ENCODE assay signal across 22 cellular contexts in genomic region chr19:55264531-55264930, GRCh38. TPM values are rescaled to one million over a fixed set of nuclear protein-coding genes. Genes with fewer than 3 reads are reported as not detected.
DNase-seq lines count a peak whose midpoint lies in the region; ATAC-seq, FAIRE-seq and TF ChIP-seq lines count a peak whose summit lies in the region.
"Had no signal": no experiment of that assay in that cellular context is flagged by ENCODE, and none has a peak within 500 bp of the region (broad histone marks: within the 10 kb centered on the region; RNA-seq: fewer than 3 reads in every experiment).

No MANE protein-coding gene starts in this region.

- no peaks in the 10 kb centered on the region for H4K20me1 ChIP-seq in IMR-90 (ENCODE audit: insufficient read depth, low read length)
- H4K20me1 ChIP-seq in H1 (replicated peaks in 1 of 2; ENCODE audit: control insufficient read depth in 1 of 2, insufficient read depth in 2 of 2, low read length in 2 of 2) = peaks cover 0 to 4% of the 10 kb centered on the region in 2 experiments

- intact Hi-C loops in IMR-90 (cut with micrococcal nuclease) = no loop called here
- intact Hi-C loops in transverse colon (cut with DNase I; ENCODE audit: low total_unique reads) = no loop called here

- H3K4me1 ChIP-seq in IMR-90 (ENCODE audit: control insufficient read depth, insufficient read depth, low read length) (peaks cover 2% of the 10 kb centered on the region; the same call in 1 of the 2 replicates), H1 (replicated peaks in 1 of 4; ENCODE audit: control insufficient read depth in 3 of 4, insufficient read depth in 4 of 4, low read length in 3 of 4) (peaks cover 0 to 3% (median 2%) of the 10 kb centered on the region in 4 experiments; a peak in 2 of 7 replicates), transverse colon (peaks cover 6 to 7% (median 6%) of the 10 kb centered on the region in 4 donors)
- H3K4me1 ChIP-seq: BE2C had no signal

- TF ChIP-seq EP300 in H1 (IDR thresholded peaks at IDR 0.05; ENCODE audit: borderline replicate concordance in 1 of 2, low read depth in 2 of 2, low read length in 2 of 2) (no peak), transverse colon (IDR thresholded peaks at IDR 0.05; ENCODE audit: low read depth) (no peak)

- TF ChIP-seq RAD21 in IMR-90 (IDR thresholded peaks at IDR 0.05; ENCODE audit: low read length) = no peak
- TF ChIP-seq RAD21 in H1 (IDR thresholded peaks at IDR 0.05 in 1 of 2, conservative IDR thresholded peaks at IDR 0.05 in 1 of 2; ENCODE audit: low read depth in 2 of 2, low read length in 2 of 2) = no peak

- H3K79me1 ChIP-seq in IMR-90 (ENCODE audit: low read depth in 1 of 2, low read length in 2 of 2) = peaks cover 0 to 16% of the 10 kb centered on the region in 2 experiments; a peak in 3 of 4 replicates
- H3K79me1 ChIP-seq in H1 (ENCODE audit: low read depth, low read length) = no peaks in the 10 kb centered on the region

- dilution Hi-C loops in IMR-90 (cut with HindIII; ENCODE audit: low sequenced_read_pairs, unreplicated experiment) = no loop called here

- no peak overlapping the region for H3K9ac ChIP-seq in IMR-90 (ENCODE audit: low read depth, low read length)
- no peak overlapping the region for H3K9ac ChIP-seq in H1 (replicated peaks in 1 of 4; ENCODE audit: extremely low read depth in 1 of 4, low read depth in 3 of 4, low read length in 3 of 4)
- H3K9ac ChIP-seq: BLaER1 treated with 17β-estradiol and CSF1 and Interleukin-3, amounts not matched to agents 10 nM and 100 nM had no signal

- H3K27ac ChIP-seq in IMR-90 (ENCODE audit: insufficient read depth, low read length) (no peak overlapping the region), H1 (ENCODE audit: low read depth, low read length) (no peak overlapping the region), transverse colon (no peak overlapping the region)
- H3K27ac ChIP-seq: BLaER1 treated with 17β-estradiol and CSF1 and Interleukin-3, amounts not matched to agents 10 nM and 100 nM had no signal

- H3K4me2 ChIP-seq in IMR-90 (ENCODE audit: low read depth, low read length) = no peak overlapping the region
- no peak overlapping the region for H3K4me2 ChIP-seq in H1 (ENCODE audit: insufficient read depth in 1 of 2, low read depth in 2 of 2, low read length in 2 of 2)
- H3K4me2 ChIP-seq: BLaER1 treated with 17β-estradiol and CSF1 and Interleukin-3, amounts not matched to agents 10 nM and 100 nM; GM23338 had no signal

- H2BK20ac ChIP-seq in IMR-90 (ENCODE audit: low read depth, low read length) = no peak overlapping the region
- 0 out of 2 replicates have a peak overlapping the region, but pooled peaks have one; percentile 48 for H2BK20ac ChIP-seq in H1 (ENCODE audit: low read length)

- in situ Hi-C loops in IMR-90 (cut with MboI; ENCODE audit: low sequenced_read_pairs) (no loop called here), transverse colon (cut with MboI; ENCODE audit: low pct_ligation_motif_present in 1 of 4, low pct_unique_long_range_greater_than_20kb in 1 of 4, low sequenced_read_pairs in 3 of 4) (no loop called here)

- TF ChIP-seq CTCF in IMR-90 (conservative IDR thresholded peaks at IDR 0.05; ENCODE audit: low read depth, low read length) (no peak), H1 (IDR thresholded peaks at IDR 0.05; ENCODE audit: control extremely low read depth in 1 of 3, insufficient read depth in 1 of 3, low read depth in 1 of 3, low read length in 3 of 3) (no peak), transverse colon (IDR thresholded peaks at IDR 0.05) (no peak)

- H3K36me3 ChIP-seq in IMR-90 (ENCODE audit: control insufficient read depth, insufficient read depth, low read length) (peaks cover 1% of the 10 kb centered on the region; the same call in 1 of the 2 replicates), H1 (ENCODE audit: control insufficient read depth in 2 of 4, insufficient read depth in 4 of 4, low read length in 3 of 4) (no peaks in the 10 kb centered on the region), transverse colon (no peaks in the 10 kb centered on the region)
- H3K36me3 ChIP-seq: BE2C, HAP-1 had no signal

- no peak overlapping the region for H3K56ac ChIP-seq in IMR-90 (ENCODE audit: extremely low read depth, insufficient read depth, low read length)
- no peak overlapping the region for H3K56ac ChIP-seq in H1 (replicated peaks; ENCODE audit: insufficient read length, low read depth, low read length)

- H4K5ac ChIP-seq in IMR-90 (ENCODE audit: low read depth, low read length) (no peak overlapping the region), H1 (ENCODE audit: insufficient read length, low read depth, low read length) (no peak overlapping the region)

- BruUV-seq in IMR-90 (replicated peaks; lab: Mats Ljungman, UMichigan) = no TSS peak

- H3K4ac ChIP-seq in IMR-90 (ENCODE audit: low read depth, low read length) = no peak overlapping the region
- no peak overlapping the region for H3K4ac ChIP-seq in H1 (replicated peaks; ENCODE audit: insufficient read length, low read depth, low read length)

- DNase-seq in IMR-90 (no peak), H1 (ENCODE audit: low read depth in 1 of 2, low spot score in 2 of 2) (no peak), transverse colon (no peak), KG1 (lab: John Stamatoyannopoulos, UW) (no peak)
- DNase-seq: BE2C; CD4-positive, alpha-beta T cell; CD8-positive, alpha-beta memory T cell; DMS 273 treated with DMSO at 0.1 percent for 48 hours; DMS79; EL; GDM1; HFFc6 had no signal

- H3K27me3 ChIP-seq in IMR-90 (ENCODE audit: control insufficient read depth, insufficient read depth, low read length) = no peaks in the 10 kb centered on the region
- H3K27me3 ChIP-seq in H1 (replicated peaks in 1 of 4; ENCODE audit: control insufficient read depth in 3 of 4, extremely low read depth in 1 of 4, insufficient read depth in 3 of 4, low read length in 3 of 4) = no peaks in the 10 kb centered on the region
- no peaks in the 10 kb centered on the region for H3K27me3 ChIP-seq in transverse colon
- H3K27me3 ChIP-seq: BE2C; BLaER1 treated with 17β-estradiol and CSF1 and Interleukin-3, amounts not matched to agents 10 nM and 100 nM had no signal

- H3K9me3 ChIP-seq in IMR-90 (ENCODE audit: control insufficient read depth, insufficient read depth, low read length) (no peaks in the 10 kb centered on the region), H1 (ENCODE audit: insufficient read depth in 2 of 2, low read depth in 1 of 2, low read length in 1 of 2) (peaks cover 0 to 3% of the 10 kb centered on the region in 2 experiments; a peak in 3 of 4 replicates), transverse colon (no peaks in the 10 kb centered on the region)
- H3K9me3 ChIP-seq: BE2C, HAP-1 had no signal

- peaks cover 4% of the 10 kb centered on the region; the same call in 1 of the 2 replicates for H3K9me1 ChIP-seq in IMR-90 (ENCODE audit: insufficient read depth, low read length)

- H3K18ac ChIP-seq in IMR-90 (ENCODE audit: low read depth, low read length) (no peak overlapping the region), H1 (ENCODE audit: extremely low read depth, low read length) (no peak overlapping the region)

- H2AFZ ChIP-seq in IMR-90 (replicated peaks; ENCODE audit: low read length, poor library complexity) = no peak overlapping the region
- H2AFZ ChIP-seq in H1 (ENCODE audit: low read length) = no peak overlapping the region
- H2AFZ ChIP-seq: GM23338 had no signal

- H3K23ac ChIP-seq in IMR-90 (ENCODE audit: low read depth, low read length) (no peak overlapping the region), H1 (ENCODE audit: insufficient read length) (no peak overlapping the region)

- H2BK12ac ChIP-seq in H1 (ENCODE audit: low read depth, low read length) = no peak overlapping the region

- H2BK120ac ChIP-seq in IMR-90 (ENCODE audit: low read depth, low read length) = no peak overlapping the region
- no peak overlapping the region for H2BK120ac ChIP-seq in H1 (replicated peaks; ENCODE audit: low read depth, low read length)

- H3K14ac ChIP-seq in IMR-90 (replicated peaks; ENCODE audit: low read depth, low read length) = no peak overlapping the region
- H3K14ac ChIP-seq in H1 (ENCODE audit: insufficient read length) = no peak overlapping the region

- H2BK15ac ChIP-seq in IMR-90 (ENCODE audit: low read depth, low read length) (no peak overlapping the region), H1 (ENCODE audit: low read length) (no peak overlapping the region)

- POLR2A ChIA-PET in IMR-90 (lab: Charles Lee; ENCODE audit: unreplicated experiment) (no interaction called here), H1 (lab: Charles Lee; ENCODE audit: partially characterized antibody) (interaction anchor here (1.7 kb wide), 1 partner anchor 143 kb away, joined by 5 read pairs; the partner anchor contains the start of gene UBE2S)

- FAIRE-seq in A204.1 (lab: Jason Lieb, UNC) (peak; percentile 27), H1 (lab: Jason Lieb, UNC) (no peak)
- FAIRE-seq: D721Med, GM12878, GM19239, H54 had no signal

- TF ChIP-seq POLR2A in IMR-90 (IDR thresholded peaks at IDR 0.05; ENCODE audit: low read depth, low read length) (no peak), H1 (IDR thresholded peaks at IDR 0.05; ENCODE audit: control extremely low read depth in 1 of 2, low read depth in 2 of 2, low read length in 2 of 2) (no peak), transverse colon (IDR thresholded peaks at IDR 0.05) (no peak)

- H3K23me2 ChIP-seq in H1 (ENCODE audit: low read depth, low read length) = peaks cover 9% of the 10 kb centered on the region; the same call in 1 of the 2 replicates

- WGBS in IMR-90 (ENCODE audit: extremely low coverage in 2 of 2, insufficient read length in 1 of 2), 2 experiments = no CpG with 5 or more reads among the region's 5 CpGs
- 97% methylated on average over 5 of the region's 5 CpGs; no CpG with 5 or more reads in 1 of the 2 experiments for WGBS in H1 (ENCODE audit: extremely low coverage in 1 of 2, insufficient coverage in 1 of 2, insufficient read length in 1 of 2, insufficient replicate concordance in 2 of 2, low coverage in 1 of 2, low lambda C conversion rate in 2 of 2, missing lambda C conversion rate in 1 of 2), 2 experiments
- 74 to 91% methylated on average over 3 to 5 of the region's 5 CpGs for WGBS in transverse colon (ENCODE audit: low coverage in 1 of 2), 2 donors

- ATAC-seq in IMR-90 (ENCODE audit: low read depth) (peak; percentile 46; the same call in 1 of the 2 replicates), HG02938 (IDR thresholded peaks at IDR 0.05; ENCODE audit: unreplicated experiment) (no peak)
- ATAC-seq: GM12878, GM23338 had no signal

- H2BK5ac ChIP-seq in IMR-90 (ENCODE audit: low read depth, low read length, poor library complexity, severe bottlenecking) (no peak overlapping the region), H1 (ENCODE audit: low read depth, low read length) (no peak overlapping the region)

- H3K4me3 ChIP-seq in IMR-90 (ENCODE audit: insufficient read depth, low read depth, low read length) (no peak overlapping the region), H1 (ENCODE audit: extremely low read depth in 1 of 4, insufficient read depth in 2 of 4, low read depth in 3 of 4, low read length in 4 of 4) (no peak overlapping the region), transverse colon (no peak overlapping the region)
- H3K4me3 ChIP-seq: BLaER1 treated with 17β-estradiol and CSF1 and Interleukin-3, amounts not matched to agents 10 nM and 100 nM; GM12878; GM23338; HAP-1 had no signal

- CTCF ChIA-PET in IMR-90 (lab: Yijun Ruan, JAX) = no interaction called here
- CTCF ChIA-PET in H1 (lab: Charles Lee; ENCODE audit: partially characterized antibody) = interaction anchor here (1.2 to 1.4 kb wide), 2 partner anchors 13 to 99 kb away, joined by 4 to 6 read pairs; no protein-coding TSS in a partner anchor

- H2AK9ac ChIP-seq in IMR-90 (replicated peaks; ENCODE audit: low read depth, low read length, poor library complexity) = no peak overlapping the region

- H4K91ac ChIP-seq in IMR-90 (ENCODE audit: insufficient read depth, low read depth, low read length) (no peak overlapping the region), H1 (replicated peaks; ENCODE audit: insufficient read length, low read length) (no peak overlapping the region)

- H3K79me2 ChIP-seq in H1 (ENCODE audit: control insufficient read depth in 1 of 2, insufficient read depth in 2 of 2, low read length in 2 of 2) = peaks cover 0 to 6% of the 10 kb centered on the region in 2 experiments; a peak in 1 of 4 replicates

- H2AK5ac ChIP-seq in IMR-90 (ENCODE audit: low read depth, low read length) = no peak overlapping the region
- H2AK5ac ChIP-seq in H1 (ENCODE audit: low read depth, low read length) = no peak overlapping the region

- H4K8ac ChIP-seq in IMR-90 (ENCODE audit: low read depth in 2 of 2, low read length in 2 of 2) (no peak overlapping the region), H1 (ENCODE audit: extremely low read depth, insufficient read depth, low read length) (no peak overlapping the region)

RNA-seq across cellular contexts. Expression of gene PPP6R1, which starts 5.7 kb away (rescaled TPM):
- total RNA-seq in IMR-90 (2012; rRNA removed) (19.9 and 20.0 TPM in 2 replicates), transverse colon (10 to 100 TPM; 51.3 to 91.5 (median 60.7) TPM)
- polyA plus RNA-seq in IMR-90 (2012; rRNA removed) (50.1 and 50.2 TPM in 2 replicates), H1 (2011; rRNA removed) (36.4 and 52.5 TPM in 2 replicates)
- 36.6 and 48.1 TPM in 2 replicates for polyA plus RNA-seq in IMR-90 (2012; cell fraction: cytosol; rRNA removed)
- polyA plus RNA-seq in IMR-90 (2012; cell fraction: nucleus; rRNA removed; ENCODE audit: low replicate concordance) = 85.4 and 121 TPM in 2 replicates
- 74.4 and 75.6 TPM in 2 replicates for total RNA-seq in H1 (2021; fragmentation: NEBNext Ultra II Directional; extraction: Animal tissue kit (Norgen Biotek cat#: 25700))
- 44.1 TPM for polyA plus RNA-seq in H1 (2011; cell fraction: cytosol; rRNA removed)
- polyA plus RNA-seq in H1 (2011; cell fraction: nucleus; rRNA removed) = 72.3 TPM
- 38.2 to 56.4 TPM (median 52.6 TPM) in 4 replicates for polyA plus RNA-seq in H1 (2012, experiment 1 of 2)
- polyA plus RNA-seq in H1 (2012, experiment 2 of 2) = 46.1 TPM
- 34.4 TPM for polyA plus RNA-seq in H1 (2013, experiment 1 of 2)
- polyA plus RNA-seq in H1 (2013, experiment 2 of 2) = 33.2 TPM
- polyA minus RNA-seq in H1 (2011; rRNA and poly(A)+ RNA removed) = 55.1 and 73.5 TPM in 2 replicates
- 62.7 TPM for polyA minus RNA-seq in H1 (2011; cell fraction: cytosol; rRNA and poly(A)+ RNA removed)
- 41.3 TPM for polyA minus RNA-seq in H1 (2011; cell fraction: nucleus; rRNA and poly(A)+ RNA removed)

RNA-seq across cellular contexts. Expression of gene HSPBP1, which starts 15.4 kb away (rescaled TPM):
- total RNA-seq in IMR-90 (2012; rRNA removed) (19.7 and 21.0 TPM in 2 replicates), transverse colon (10 to 100 TPM in 3 of 4 donors, 1 to 10 TPM in 1; 4.5 to 98.7 (median 27.0) TPM)
- polyA plus RNA-seq in IMR-90 (2012; rRNA removed) (43.2 and 52.5 TPM in 2 replicates), H1 (2011; rRNA removed) (100 and 111 TPM in 2 replicates)
- polyA plus RNA-seq in IMR-90 (2012; cell fraction: cytosol; rRNA removed) = 67.7 and 72.0 TPM in 2 replicates
- polyA plus RNA-seq in IMR-90 (2012; cell fraction: nucleus; rRNA removed; ENCODE audit: low replicate concordance) = 16.3 and 55.1 TPM in 2 replicates
- total RNA-seq in H1 (2021; fragmentation: NEBNext Ultra II Directional; extraction: Animal tissue kit (Norgen Biotek cat#: 25700)) = 63.4 and 68.8 TPM in 2 replicates
- 86.6 TPM for polyA plus RNA-seq in H1 (2011; cell fraction: cytosol; rRNA removed)
- polyA plus RNA-seq in H1 (2011; cell fraction: nucleus; rRNA removed) = 74.0 TPM
- polyA plus RNA-seq in H1 (2012, experiment 1 of 2) = 44.6 to 69.6 TPM (median 66.9 TPM) in 4 replicates
- 84.2 TPM for polyA plus RNA-seq in H1 (2012, experiment 2 of 2)
- 34.0 TPM for polyA plus RNA-seq in H1 (2013, experiment 1 of 2)
- 34.1 TPM for polyA plus RNA-seq in H1 (2013, experiment 2 of 2)
- polyA minus RNA-seq in H1 (2011; rRNA and poly(A)+ RNA removed) = 16.1 and 17.2 TPM in 2 replicates
- 28.0 TPM for polyA minus RNA-seq in H1 (2011; cell fraction: cytosol; rRNA and poly(A)+ RNA removed)
- 21.6 TPM for polyA minus RNA-seq in H1 (2011; cell fraction: nucleus; rRNA and poly(A)+ RNA removed)

RNA-seq across cellular contexts. Expression of gene BRSK1, which starts 19.3 kb away (rescaled TPM):
- total RNA-seq in IMR-90 (2012; rRNA removed) (1.9 and 2.5 TPM in 2 replicates), transverse colon (10 to 100 TPM in 1 of 4 donors, 1 to 10 TPM in 3; 1.4 to 17.6 (median 4.7) TPM)
- polyA plus RNA-seq in IMR-90 (2012; rRNA removed) (22.3 and 31.1 TPM in 2 replicates), H1 (2011; rRNA removed) (27.6 and 55.2 TPM in 2 replicates)
- polyA plus RNA-seq in IMR-90 (2012; cell fraction: cytosol; rRNA removed) = 12.9 and 43.9 TPM in 2 replicates
- polyA plus RNA-seq in IMR-90 (2012; cell fraction: nucleus; rRNA removed; ENCODE audit: low replicate concordance) = 101 and 104 TPM in 2 replicates
- total RNA-seq in H1 (2021; fragmentation: NEBNext Ultra II Directional; extraction: Animal tissue kit (Norgen Biotek cat#: 25700)) = 32.7 and 33.6 TPM in 2 replicates
- polyA plus RNA-seq in H1 (2011; cell fraction: cytosol; rRNA removed) = 51.4 TPM
- polyA plus RNA-seq in H1 (2011; cell fraction: nucleus; rRNA removed) = 281 TPM
- 32.1 to 43.0 TPM (median 39.5 TPM) in 4 replicates for polyA plus RNA-seq in H1 (2012, experiment 1 of 2)
- 19.0 TPM for polyA plus RNA-seq in H1 (2012, experiment 2 of 2)
- 19.6 TPM for polyA plus RNA-seq in H1 (2013, experiment 1 of 2)
- 16.3 TPM for polyA plus RNA-seq in H1 (2013, experiment 2 of 2)
- polyA minus RNA-seq in H1 (2011; rRNA and poly(A)+ RNA removed) = 10.9 and 17.1 TPM in 2 replicates
- polyA minus RNA-seq in H1 (2011; cell fraction: cytosol; rRNA and poly(A)+ RNA removed) = 14.6 TPM
- polyA minus RNA-seq in H1 (2011; cell fraction: nucleus; rRNA and poly(A)+ RNA removed) = 30.8 TPM
- polyA plus RNA-seq: CD14-positive monocyte had no signal

RNA-seq across cellular contexts. Expression of gene TMEM86B, which starts 36.0 kb away (rescaled TPM):
- total RNA-seq in IMR-90 (2012; rRNA removed) (0.18 and 0.28 TPM in 2 replicates), transverse colon (10 to 100 TPM in 1 of 4 donors, 1 to 10 TPM in 3; 2.0 to 40.8 (median 4.4) TPM)
- polyA plus RNA-seq in IMR-90 (2012; rRNA removed) (2.4 TPM in 2 replicates), H1 (2011; rRNA removed) (2.9 and 4.2 TPM in 2 replicates)
- 1.1 and 1.4 TPM in 2 replicates for polyA plus RNA-seq in IMR-90 (2012; cell fraction: cytosol; rRNA removed)
- polyA plus RNA-seq in IMR-90 (2012; cell fraction: nucleus; rRNA removed; ENCODE audit: low replicate concordance) = 13.1 and 45.3 TPM in 2 replicates
- 2.0 and 2.1 TPM in 2 replicates for total RNA-seq in H1 (2021; fragmentation: NEBNext Ultra II Directional; extraction: Animal tissue kit (Norgen Biotek cat#: 25700))
- 1.6 TPM for polyA plus RNA-seq in H1 (2011; cell fraction: cytosol; rRNA removed)
- polyA plus RNA-seq in H1 (2011; cell fraction: nucleus; rRNA removed) = 11.9 TPM
- 0.81 to 2.9 TPM (median 2.6 TPM) in 4 replicates for polyA plus RNA-seq in H1 (2012, experiment 1 of 2)
- 2.2 TPM for polyA plus RNA-seq in H1 (2012, experiment 2 of 2)
- 2.2 TPM for polyA plus RNA-seq in H1 (2013, experiment 1 of 2)
- 1.9 TPM for polyA plus RNA-seq in H1 (2013, experiment 2 of 2)
- polyA minus RNA-seq in H1 (2011; rRNA and poly(A)+ RNA removed) = 0.63 and 1.7 TPM in 2 replicates
- not detected for polyA minus RNA-seq in H1 (2011; cell fraction: cytosol; rRNA and poly(A)+ RNA removed)
- polyA minus RNA-seq in H1 (2011; cell fraction: nucleus; rRNA and poly(A)+ RNA removed) = 4.3 TPM

RNA-seq across cellular contexts. Expression of gene PTPRH, which starts 55.2 kb away (rescaled TPM):
- total RNA-seq in IMR-90 (2012; rRNA removed) = 1.7 and 3.4 TPM in 2 replicates
- polyA plus RNA-seq in IMR-90 (2012; rRNA removed) = 1.3 and 1.7 TPM in 2 replicates
- 0.37 and 2.0 TPM in 2 replicates for polyA plus RNA-seq in IMR-90 (2012; cell fraction: cytosol; rRNA removed)
- polyA plus RNA-seq in IMR-90 (2012; cell fraction: nucleus; rRNA removed; ENCODE audit: low replicate concordance) = 2.8 and 3.0 TPM in 2 replicates
- total RNA-seq in H1 (2021; fragmentation: NEBNext Ultra II Directional; extraction: Animal tissue kit (Norgen Biotek cat#: 25700)) = 0.21 and 0.30 TPM in 2 replicates
- polyA plus RNA-seq in H1 (2011; rRNA removed) = 0.39 and 1.1 TPM in 2 replicates
- 0.34 TPM for polyA plus RNA-seq in H1 (2011; cell fraction: cytosol; rRNA removed)
- 1.3 TPM for polyA plus RNA-seq in H1 (2011; cell fraction: nucleus; rRNA removed)
- 0.19 to 0.57 TPM (median 0.32 TPM) in 4 replicates for polyA plus RNA-seq in H1 (2012, experiment 1 of 2)
- 0.31 TPM for polyA plus RNA-seq in H1 (2012, experiment 2 of 2)
- 0.75 TPM for polyA plus RNA-seq in H1 (2013, experiment 1 of 2)
- polyA plus RNA-seq in H1 (2013, experiment 2 of 2) = 0.98 TPM
- 1.6 TPM in 2 replicates for polyA minus RNA-seq in H1 (2011; rRNA and poly(A)+ RNA removed)
- 0.51 TPM for polyA minus RNA-seq in H1 (2011; cell fraction: cytosol; rRNA and poly(A)+ RNA removed)
- 1.3 TPM for polyA minus RNA-seq in H1 (2011; cell fraction: nucleus; rRNA and poly(A)+ RNA removed)
- 100 to 1,000 TPM in 2 of 4 donors, 10 to 100 TPM in 2; 31.2 to 176 (median 102) TPM for total RNA-seq in transverse colon
- total RNA-seq: CD4-positive, alpha-beta T cell; CD8-positive, alpha-beta memory T cell had no signal
- polyA plus RNA-seq: CD8-positive, alpha-beta memory T cell; GM12878 had no signal
